Comparison of ENCODE assay signal across 8 cellular contexts in the genomic region with DNA sequence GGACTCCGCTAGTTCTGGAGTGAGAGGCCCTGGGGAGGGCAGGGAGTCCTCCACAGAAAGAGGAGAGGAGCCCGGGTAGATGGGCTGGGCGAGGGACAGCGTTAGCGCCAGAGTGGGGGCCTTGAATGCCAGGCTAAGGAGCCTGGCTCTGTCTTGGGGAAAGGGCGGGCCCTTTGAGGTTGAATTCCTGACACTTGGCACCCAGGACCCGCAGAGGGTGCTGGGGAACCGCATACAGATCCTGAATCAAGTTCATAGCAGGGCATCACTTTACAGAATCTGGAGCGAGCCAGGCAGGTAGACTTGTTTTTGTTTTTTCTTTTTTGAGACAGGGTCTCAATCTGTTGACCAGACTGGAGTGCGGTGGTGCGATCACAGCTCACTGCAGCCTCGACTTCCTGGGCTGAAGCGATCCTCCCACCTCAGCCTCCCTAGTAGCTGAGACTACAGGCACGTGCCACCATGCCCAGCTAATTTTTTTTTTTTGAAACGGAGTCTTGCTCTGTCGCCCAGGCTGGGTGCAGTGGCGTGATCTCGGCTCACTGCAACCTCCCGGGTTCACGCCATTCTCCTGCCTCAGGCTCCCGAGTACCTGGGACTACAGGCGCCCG. TPM values are rescaled to one million over a fixed set of nuclear protein-coding genes. Genes with fewer than 3 reads are reported as not detected.
DNase-seq lines count a peak whose midpoint lies in the region; ATAC-seq, FAIRE-seq and TF ChIP-seq lines count a peak whose summit lies in the region.

No MANE protein-coding gene starts in this region.

- H3K36me3 Mint-ChIP-seq in progenitor cell of endocrine pancreas (ENCODE audit: insufficient read depth), result no peaks in the 10 kb centered on the region

- H3K9me2 ChIP-seq in PC-3 (replicated peaks; ENCODE audit: low read length), result no peaks in the 10 kb centered on the region

- peaks cover 8% of the 10 kb centered on the region for H3K27me3 Mint-ChIP-seq in progenitor cell of endocrine pancreas

- TSS peak; percentile 63 for BruUV-seq in PC-3 (replicated peaks; lab: Mats Ljungman, UMichigan)
- no TSS peak for BruUV-seq in endothelial cell of umbilical vein (replicated peaks; lab: Mats Ljungman, UMichigan)

- no peak for TF ChIP-seq POLR2A in endothelial cell of umbilical vein (IDR thresholded peaks at IDR 0.05; ENCODE audit: low read depth, low read length)

- no peaks in the 10 kb centered on the region for H3K27me3 ChIP-seq in GM06990 (replicated peaks; ENCODE audit: control insufficient read depth, insufficient read depth, low read length)
- no peaks in the 10 kb centered on the region for H3K27me3 ChIP-seq in PC-3 (ENCODE audit: low read length)
- no peaks in the 10 kb centered on the region for H3K27me3 ChIP-seq in endothelial cell of umbilical vein (ENCODE audit: control insufficient read depth in 2 of 2, insufficient read depth in 2 of 2, low read length in 2 of 2)

- no peak overlapping the region for H3K9ac ChIP-seq in PC-3 (ENCODE audit: low read length)
- no peak overlapping the region for H3K9ac ChIP-seq in endothelial cell of umbilical vein (replicated peaks; ENCODE audit: extremely low read depth, insufficient read depth, low read length)

- intact Hi-C loops in PC-3 (cut with micrococcal nuclease) (no loop called here), endothelial cell of umbilical vein (cut with micrococcal nuclease) (loop anchor here (1.0 to 2.0 kb wide), 2 partner anchors 19 to 43 kb away; no protein-coding TSS in a partner anchor)

- H3K36me3 ChIP-seq in GM06990 (ENCODE audit: control insufficient read depth, insufficient read depth, low read length) (no peaks in the 10 kb centered on the region), PC-3 (ENCODE audit: low read depth, low read length) (no peaks in the 10 kb centered on the region), endothelial cell of umbilical vein (ENCODE audit: control insufficient read depth in 2 of 2, extremely low read depth in 1 of 2, insufficient read depth in 2 of 2, low read length in 2 of 2) (no peaks in the 10 kb centered on the region)

- H3K4me1 ChIP-seq in PC-3 (ENCODE audit: insufficient read depth, low read length) (peaks cover 13% of the 10 kb centered on the region; the same call in 1 of the 2 replicates), endothelial cell of umbilical vein (ENCODE audit: control insufficient read depth, extremely low read depth, insufficient read depth, low read length) (peaks cover 4% of the 10 kb centered on the region)

- dilution Hi-C loops in endothelial cell of umbilical vein (cut with MboI; ENCODE audit: extremely low pct_ligation_motif_present, low sequenced_read_pairs), result no loop called here

- H3K79me2 ChIP-seq in PC-3 (ENCODE audit: low read length) (no peaks in the 10 kb centered on the region), endothelial cell of umbilical vein (ENCODE audit: control insufficient read depth, insufficient read depth, low read length) (no peaks in the 10 kb centered on the region)

- no peaks in the 10 kb centered on the region for H3K9me3 Mint-ChIP-seq in progenitor cell of endocrine pancreas (ENCODE audit: low read depth)

- peak; percentile 11 for ATAC-seq in PC-3
- no peak for ATAC-seq in GM21360 (IDR thresholded peaks at IDR 0.05; ENCODE audit: unreplicated experiment)
- no peak for ATAC-seq in GM19397 (IDR thresholded peaks at IDR 0.05; ENCODE audit: unreplicated experiment)

- H3K9me1 ChIP-seq in endothelial cell of umbilical vein (replicated peaks; ENCODE audit: control insufficient read depth, extremely low read depth, insufficient read depth, low read length), result no peaks in the 10 kb centered on the region

- CTCF ChIA-PET in PC-3 (lab: Charles Lee), result interaction anchor here (1.7 kb wide), 1 partner anchor 20 kb away, joined by 6 read pairs; a partner anchor contains a TSS
- CTCF ChIA-PET in endothelial cell of umbilical vein (lab: Charles Lee), result interaction anchor here (0.9 to 2.7 kb wide), 4 partner anchors 14 to 30 kb away, joined by 3 to 19 read pairs (median 4); a partner anchor contains a TSS

- H4K20me1 ChIP-seq in PC-3 (ENCODE audit: low read length) (no peaks in the 10 kb centered on the region), endothelial cell of umbilical vein (replicated peaks; ENCODE audit: control insufficient read depth, extremely low read depth, insufficient read depth, low read length) (no peaks in the 10 kb centered on the region)

- peak overlapping the region; percentile 89 for H3K27ac Mint-ChIP-seq in progenitor cell of endocrine pancreas

- FAIRE-seq in endothelial cell of umbilical vein (lab: Jason Lieb, UNC), result no peak

- DNase-seq in GM06990 (ENCODE audit: extremely low read depth, insufficient read length) (no peak), PC-3 (no peak), endothelial cell of umbilical vein (ENCODE audit: low read depth, low spot score) (no peak), progenitor cell of endocrine pancreas (ENCODE audit: low spot score, unreplicated experiment) (no peak), NCI-H128 (lab: John Stamatoyannopoulos, UW; ENCODE audit: unreplicated experiment) (no peak)
- no peak for DNase-seq in activated CD4-positive, CD25-positive, alpha-beta regulatory T cell (lab: John Stamatoyannopoulos, UW)

- H3K4me3 ChIP-seq in GM06990 (replicated peaks; ENCODE audit: low read depth, low read length), result peak overlapping the region; percentile 22; the same call in 1 of the 2 replicates
- peak overlapping the region; percentile 73; the same call in 1 of the 2 replicates for H3K4me3 ChIP-seq in PC-3 (ENCODE audit: low read length)
- H3K4me3 ChIP-seq in endothelial cell of umbilical vein (replicated peaks in 1 of 3; ENCODE audit: insufficient read depth in 1 of 3, low read depth in 1 of 3, low read length in 3 of 3), result no peak overlapping the region

- TF ChIP-seq CTCF in GM06990 (IDR thresholded peaks at IDR 0.05; ENCODE audit: insufficient read depth, low read length, poor library complexity, severe bottlenecking), result no peak
- no peak for TF ChIP-seq CTCF in PC-3 (conservative IDR thresholded peaks at IDR 0.05; ENCODE audit: low read depth, low read length)
- no peak for TF ChIP-seq CTCF in endothelial cell of umbilical vein (IDR thresholded peaks at IDR 0.05; ENCODE audit: extremely low read depth in 1 of 2, insufficient read depth in 1 of 2, low read depth in 1 of 2, low read length in 2 of 2)
- TF ChIP-seq CTCF in progenitor cell of endocrine pancreas (IDR thresholded peaks at IDR 0.05; ENCODE audit: unreplicated experiment), result no peak

- peak overlapping the region; percentile 85 for H2AFZ ChIP-seq in PC-3 (ENCODE audit: low read length)
- H2AFZ ChIP-seq in endothelial cell of umbilical vein (ENCODE audit: low read depth, low read length), result peak overlapping the region; percentile 69

- H3K4me2 ChIP-seq in PC-3 (ENCODE audit: low read length) (peak overlapping the region; percentile 90), endothelial cell of umbilical vein (ENCODE audit: insufficient read depth, low read length) (no peak overlapping the region)

- no peaks in the 10 kb centered on the region for H3F3A ChIP-seq in PC-3 (ENCODE audit: low read length, unreplicated experiment)

- no peaks in the 10 kb centered on the region for H3K9me3 ChIP-seq in PC-3 (ENCODE audit: low read length)
- no peaks in the 10 kb centered on the region for H3K9me3 ChIP-seq in endothelial cell of umbilical vein (replicated peaks; ENCODE audit: control insufficient read depth, insufficient read depth, low read length)

- POLR2A ChIA-PET in PC-3 (lab: Charles Lee; ENCODE audit: unreplicated experiment), result interaction anchor here (0.6 to 1.2 kb wide), 2 partner anchors 20 to 24 kb away, joined by 4 to 5 read pairs; a partner anchor contains a TSS
- POLR2A ChIA-PET in endothelial cell of umbilical vein (lab: Charles Lee), result interaction anchor here (1.0 kb wide), 1 partner anchor 20 kb away, joined by 8 read pairs; a partner anchor contains a TSS

- H3K27ac ChIP-seq in PC-3 (ENCODE audit: low read length), result no peak overlapping the region
- no peak overlapping the region for H3K27ac ChIP-seq in endothelial cell of umbilical vein (ENCODE audit: insufficient read depth, low read depth, low read length)

- peaks cover 1% of the 10 kb centered on the region for H3K4me1 Mint-ChIP-seq in progenitor cell of endocrine pancreas (ENCODE audit: low read depth)

- peak overlapping the region; percentile 54 for H3K4me3 Mint-ChIP-seq in progenitor cell of endocrine pancreas (ENCODE audit: low read depth)

RNA-seq across cellular contexts. Expression of a gene that starts 6.0 kb away (rescaled TPM):
- 0.22 TPM in 1 of 2 replicates, not detected in the other for total RNA-seq in PC-3 (2014; rRNA removed)
- 0.16 and 0.35 TPM in 2 replicates for total RNA-seq in endothelial cell of umbilical vein
- 0.14 and 0.27 TPM in 2 replicates for polyA plus RNA-seq in endothelial cell of umbilical vein
- polyA plus RNA-seq in endothelial cell of umbilical vein (2011; cell fraction: cytosol; rRNA removed), result 0.04 and 0.08 TPM in 2 replicates
- polyA plus RNA-seq in endothelial cell of umbilical vein (2011; cell fraction: nucleus; rRNA removed), result 0.62 and 0.76 TPM in 2 replicates
- polyA plus RNA-seq in endothelial cell of umbilical vein (2012), result 0.11 and 0.16 TPM in 2 replicates
- polyA minus RNA-seq in endothelial cell of umbilical vein, result 0.13 and 0.22 TPM in 2 replicates
- polyA minus RNA-seq in endothelial cell of umbilical vein (2011; cell fraction: cytosol; rRNA and poly(A)+ RNA removed), result not detected
- 0.19 TPM in 1 of 2 replicates, not detected in the other for polyA minus RNA-seq in endothelial cell of umbilical vein (2011; cell fraction: nucleus; rRNA and poly(A)+ RNA removed)
- total RNA-seq in progenitor cell of endocrine pancreas, result 0.29 and 0.53 TPM in 2 replicates

RNA-seq across cellular contexts. Expression of a gene that starts 6.8 kb away (rescaled TPM):
- total RNA-seq in PC-3 (2014; rRNA removed), result 170 and 208 TPM in 2 replicates
- 47.8 and 53.8 TPM in 2 replicates for total RNA-seq in endothelial cell of umbilical vein
- polyA plus RNA-seq in endothelial cell of umbilical vein, result 60.0 and 70.0 TPM in 2 replicates
- polyA plus RNA-seq in endothelial cell of umbilical vein (2011; cell fraction: cytosol; rRNA removed), result 52.4 and 60.7 TPM in 2 replicates
- 91.2 and 103 TPM in 2 replicates for polyA plus RNA-seq in endothelial cell of umbilical vein (2011; cell fraction: nucleus; rRNA removed)
- 37.7 and 41.2 TPM in 2 replicates for polyA plus RNA-seq in endothelial cell of umbilical vein (2012)
- 43.2 and 44.7 TPM in 2 replicates for polyA minus RNA-seq in endothelial cell of umbilical vein
- polyA minus RNA-seq in endothelial cell of umbilical vein (2011; cell fraction: cytosol; rRNA and poly(A)+ RNA removed), result 47.2 TPM
- 20.7 and 23.7 TPM in 2 replicates for polyA minus RNA-seq in endothelial cell of umbilical vein (2011; cell fraction: nucleus; rRNA and poly(A)+ RNA removed)
- 51.7 and 53.8 TPM in 2 replicates for total RNA-seq in progenitor cell of endocrine pancreas

RNA-seq across cellular contexts. Expression of a gene that starts 16.0 kb away (rescaled TPM):
- total RNA-seq in PC-3 (2014; rRNA removed) (0.15 and 0.29 TPM in 2 replicates), endothelial cell of umbilical vein (1.4 TPM in 1 of 2 replicates, not detected in the other), progenitor cell of endocrine pancreas (0.73 and 2.3 TPM in 2 replicates)
- polyA plus RNA-seq in endothelial cell of umbilical vein, result 3.6 and 6.5 TPM in 2 replicates
- 0.66 and 0.99 TPM in 2 replicates for polyA plus RNA-seq in endothelial cell of umbilical vein (2011; cell fraction: cytosol; rRNA removed)
- 15.0 and 16.6 TPM in 2 replicates for polyA plus RNA-seq in endothelial cell of umbilical vein (2011; cell fraction: nucleus; rRNA removed)
- 0.47 and 0.74 TPM in 2 replicates for polyA plus RNA-seq in endothelial cell of umbilical vein (2012)
- polyA minus RNA-seq in endothelial cell of umbilical vein, result 0.79 and 0.85 TPM in 2 replicates
- polyA minus RNA-seq in endothelial cell of umbilical vein (2011; cell fraction: cytosol; rRNA and poly(A)+ RNA removed), result not detected
- polyA minus RNA-seq in endothelial cell of umbilical vein (2011; cell fraction: nucleus; rRNA and poly(A)+ RNA removed), result 0.38 and 1.3 TPM in 2 replicates

RNA-seq across cellular contexts. Expression of a gene that starts 17.6 kb away (rescaled TPM):
- total RNA-seq in PC-3 (2014; rRNA removed) (not detected in 2 replicates), endothelial cell of umbilical vein (not detected in 2 replicates), progenitor cell of endocrine pancreas (0.24 TPM in 1 of 2 replicates, not detected in the other)
- polyA plus RNA-seq in endothelial cell of umbilical vein, result not detected in 2 replicates
- not detected in 2 replicates for polyA plus RNA-seq in endothelial cell of umbilical vein (2011; cell fraction: cytosol; rRNA removed)
- 0.20 TPM in 1 of 2 replicates, not detected in the other for polyA plus RNA-seq in endothelial cell of umbilical vein (2011; cell fraction: nucleus; rRNA removed)
- polyA plus RNA-seq in endothelial cell of umbilical vein (2012), result 0.20 and 0.26 TPM in 2 replicates
- polyA minus RNA-seq in endothelial cell of umbilical vein, result 1.4 TPM in 1 of 2 replicates, not detected in the other
- polyA minus RNA-seq in endothelial cell of umbilical vein (2011; cell fraction: cytosol; rRNA and poly(A)+ RNA removed), result not detected
- not detected in 2 replicates for polyA minus RNA-seq in endothelial cell of umbilical vein (2011; cell fraction: nucleus; rRNA and poly(A)+ RNA removed)

RNA-seq across cellular contexts. Expression of a gene that starts 19.9 kb away (rescaled TPM):
- total RNA-seq in PC-3 (2014; rRNA removed) (449 and 477 TPM in 2 replicates), endothelial cell of umbilical vein (192 and 202 TPM in 2 replicates), progenitor cell of endocrine pancreas (140 and 145 TPM in 2 replicates)
- polyA plus RNA-seq in endothelial cell of umbilical vein, result 419 and 446 TPM in 2 replicates
- 287 and 295 TPM in 2 replicates for polyA plus RNA-seq in endothelial cell of umbilical vein (2011; cell fraction: cytosol; rRNA removed)
- 126 and 127 TPM in 2 replicates for polyA plus RNA-seq in endothelial cell of umbilical vein (2011; cell fraction: nucleus; rRNA removed)
- polyA plus RNA-seq in endothelial cell of umbilical vein (2012), result 168 and 197 TPM in 2 replicates
- 148 and 170 TPM in 2 replicates for polyA minus RNA-seq in endothelial cell of umbilical vein
- polyA minus RNA-seq in endothelial cell of umbilical vein (2011; cell fraction: cytosol; rRNA and poly(A)+ RNA removed), result 131 TPM
- polyA minus RNA-seq in endothelial cell of umbilical vein (2011; cell fraction: nucleus; rRNA and poly(A)+ RNA removed), result 30.2 and 40.7 TPM in 2 replicates

Comparison
In these comparisons a context has a peak if more than half of its experiments do, and no peak if none do; other contexts are left out.
1. H3K4me3 ChIP-seq: peak in GM06990 (single experiment) and PC-3 (single experiment); none in endothelial cell of umbilical vein (0 of 3).